ENCODE assay signal across 11 cellular contexts in the genomic region with DNA sequence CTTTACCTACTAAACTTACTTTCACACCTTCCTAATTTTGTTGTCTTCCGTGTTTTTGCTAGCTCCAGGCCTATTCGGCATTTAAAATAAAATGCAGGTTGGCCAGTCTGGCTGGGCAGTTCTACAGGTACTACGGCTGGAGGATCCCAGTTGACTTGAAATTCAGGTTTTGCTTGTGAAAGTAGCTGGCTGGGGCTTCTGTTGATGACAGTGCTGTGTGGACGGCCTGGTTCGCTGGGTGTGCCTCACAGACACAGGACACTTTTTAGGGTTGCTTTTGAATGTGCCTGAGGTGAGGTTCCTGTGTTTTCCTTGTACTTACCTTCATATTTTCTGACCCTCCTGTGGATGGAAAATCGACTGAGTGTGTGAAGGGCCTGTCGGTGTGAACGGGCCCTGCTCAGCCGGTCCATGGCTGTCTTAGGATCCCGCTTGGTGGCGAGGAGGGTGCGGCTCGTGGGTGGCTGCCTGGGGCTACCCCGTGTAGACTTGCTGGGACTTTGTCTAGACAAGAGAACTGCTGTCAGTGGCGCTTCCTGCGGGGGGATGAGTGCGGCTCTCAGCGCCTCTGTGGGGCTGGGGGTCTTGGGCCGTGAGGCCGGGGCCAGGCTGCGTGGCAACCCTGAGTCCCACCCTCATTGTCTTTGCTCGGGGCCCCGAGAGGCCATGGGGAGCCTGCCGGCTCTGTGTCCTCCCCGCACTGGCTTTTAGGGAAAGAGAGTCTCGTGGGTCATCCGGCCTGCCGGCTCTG. TPM values are rescaled to one million over a fixed set of nuclear protein-coding genes. Genes with fewer than 3 reads are reported as not detected.
DNase-seq lines count a peak whose midpoint lies in the region; ATAC-seq and TF ChIP-seq lines count a peak whose summit lies in the region.
"Had no signal": no experiment of that assay in that cellular context is flagged by ENCODE, and none has a peak within 500 bp of the region (broad histone marks: within the 10 kb centered on the region; RNA-seq: fewer than 3 reads in every experiment).

No MANE protein-coding gene starts in this region.

- peaks cover 0 to 16% (median 8%) of the 10 kb centered on the region in 3 donors for H3K36me3 Mint-ChIP-seq in naive thymus-derived CD8-positive, alpha-beta T cell

- no peak for TF ChIP-seq CTCF in adrenal gland (IDR thresholded peaks at IDR 0.05)

- no peaks in the 10 kb centered on the region for H3K27me3 ChIP-seq in adrenal gland

- peak overlapping the region; percentile 88 to 97 (median 94) for H3K27ac Mint-ChIP-seq in naive thymus-derived CD8-positive, alpha-beta T cell

- H3K4me3 ChIP-seq in adrenal gland: no peak overlapping the region

- H3K36me3 ChIP-seq in adrenal gland (replicated peaks in 1 of 2): no peaks in the 10 kb centered on the region

- peak in 4 of 6 experiments; percentile 16 to 32 (median 25) for DNase-seq in stimulated activated naive CD4-positive, alpha-beta T cell (lab: John Stamatoyannopoulos, UW)
- DNase-seq in stimulated activated naive CD4-positive, alpha-beta T cell treated with Interleukin-2 at 50 U/mL for 16 hours (lab: John Stamatoyannopoulos, UW): no peak
- no peak for DNase-seq in adrenal gland
- peak in 3 of 10 donors; percentile 21 to 59 (median 36) for DNase-seq in naive thymus-derived CD8-positive, alpha-beta T cell
- DNase-seq in head of caudate nucleus: no peak
- no peak for DNase-seq in COLO829 (ENCODE audit: low spot score)
- DNase-seq: erythroblast had no signal

- H3K4me3 Mint-ChIP-seq in naive thymus-derived CD8-positive, alpha-beta T cell: peak overlapping the region; percentile 57 to 86 (median 76)

- TF ChIP-seq POLR2A in adrenal gland (IDR thresholded peaks at IDR 0.05): no peak

- peak; percentile 56 to 62 for ATAC-seq in naive thymus-derived CD8-positive, alpha-beta T cell
- ATAC-seq in HG02970 (IDR thresholded peaks at IDR 0.05; ENCODE audit: low FRiP score, unreplicated experiment): no peak
- ATAC-seq in GM21528 (IDR thresholded peaks at IDR 0.05; ENCODE audit: low FRiP score, unreplicated experiment): no peak

- no peaks in the 10 kb centered on the region for H3K27me3 Mint-ChIP-seq in naive thymus-derived CD8-positive, alpha-beta T cell

- no peaks in the 10 kb centered on the region for H3K9me3 Mint-ChIP-seq in naive thymus-derived CD8-positive, alpha-beta T cell

- peak overlapping the region in 3 of 5 donors; percentile 44 to 94 (median 60) for H3K27ac ChIP-seq in adrenal gland

- H3K4me1 ChIP-seq in adrenal gland (replicated peaks in 1 of 2): peaks cover 11 to 15% of the 10 kb centered on the region in 2 donors

- intact Hi-C loops in adrenal gland (cut with DNase I) (no loop called here), head of caudate nucleus (cut with DNase I) (no loop called here)

- H3K4me1 Mint-ChIP-seq in naive thymus-derived CD8-positive, alpha-beta T cell: peaks cover 23 to 56% (median 51%) of the 10 kb centered on the region in 4 donors

- 90 to 91% (median 91%) methylated on average over 15 to 28 of the region's 28 CpGs for WGBS in adrenal gland, 4 donors

- no peaks in the 10 kb centered on the region for H3K9me3 ChIP-seq in adrenal gland (replicated peaks in 1 of 3)

- POLR2A ChIA-PET in naive thymus-derived CD8-positive, alpha-beta T cell (lab: Charles Lee): interaction anchor here (0.6 to 4.2 kb wide), 6 partner anchors 17 to 71 kb away, joined by 3 to 27 read pairs (median 4); no protein-coding TSS in a partner anchor

RNA-seq across cellular contexts. Expression of gene ZNF750, which starts 18.7 kb away (rescaled TPM):
- total RNA-seq in adrenal gland: under 1 TPM in 2 of 8 donors, not detected in 6; 0.07 to 0.14 TPM
- under 1 TPM in 2 of 3 donors, not detected in 1; 0.08 to 0.20 TPM for polyA plus RNA-seq in adrenal gland
- total RNA-seq in naive thymus-derived CD8-positive, alpha-beta T cell: not detected
- not detected for polyA plus RNA-seq in naive thymus-derived CD8-positive, alpha-beta T cell
- total RNA-seq: mononuclear cell, RPMI7951 had no signal

Comparison
In these comparisons a context has a peak if more than half of its experiments do, and no peak if none do; other contexts are left out.
1. DNase-seq: peak in stimulated activated naive CD4-positive, alpha-beta T cell (4 of 6); none in stimulated activated naive CD4-positive, alpha-beta T cell treated with Interleukin-2 at 50 U/mL for 16 hours (single experiment), adrenal gland (0 of 7), head of caudate nucleus (0 of 42) and COLO829 (single experiment).
2. ATAC-seq: peak in naive thymus-derived CD8-positive, alpha-beta T cell (2 of 2); none in HG02970 (single experiment) and GM21528 (single experiment).